In genomic region chr5:78019747-78020146, GRCh38 we compare ENCODE assay signal across 34 cellular contexts.
"Had no signal": no experiment of that assay in that cellular context is flagged by ENCODE, and none has a peak within 500 bp of the region (broad histone marks: within the 10 kb centered on the region; RNA-seq: fewer than 3 reads in every experiment).

No MANE protein-coding gene starts in this region.

- H3K9me3 ChIP-seq: ascending aorta had no signal

- H3K27ac ChIP-seq: adrenal gland, ascending aorta, cardiac muscle cell, VCaP had no signal

- H3K36me3 ChIP-seq: adrenal gland, ascending aorta, cardiac muscle cell had no signal

- ATAC-seq: activated CD8-positive, alpha-beta T cell treated with anti-CD3 and anti-CD28 coated beads for 36 hours; activated naive CD4-positive, alpha-beta T cell treated with anti-CD3 and anti-CD28 coated beads, Interleukin-2, amount 50 U/mL, for 72 hours; activated T-cell treated with anti-CD3 and anti-CD28 coated beads, Interleukin-2, amount 50 U/mL, for 4 hours; activated T-cell treated with anti-CD3 and anti-CD28 coated beads, Interleukin-2, amount 50 U/mL, for 72 hours; activated T-helper 17 cell treated with anti-CD3 and anti-CD28 coated beads, Interleukin-2, amount 50 U/mL, for 72 hours had no signal

- FAIRE-seq: bronchial epithelial cell, TTC549 had no signal

- H3K4me3 ChIP-seq: adrenal gland, ascending aorta, cardiac muscle cell had no signal

- DNase-seq: activated B cell treated with CpG ODN at 0.5 μM for 24 hours; activated CD4-positive, alpha-beta memory T cell treated with anti-CD3 and anti-CD28 coated beads for 36 hours; activated CD4-positive, alpha-beta T cell treated with anti-CD3 and anti-CD28 coated beads for 4 hours; activated CD4-positive, alpha-beta T cell treated with anti-CD3 and anti-CD28 coated beads, Interleukin-2, amount 10 ng/mL, durations not matched to agents 24 days and 14 days; activated CD4-positive, alpha-beta T cell treated with anti-CD3 and anti-CD28 coated beads, Interleukin-2, amount 50 U/mL, for 1 hour; activated CD4-positive, alpha-beta T cell treated with anti-CD3 and anti-CD28 coated beads, Interleukin-2, amount 50 U/mL, for 4 hours; activated CD4-positive, CD25-positive, alpha-beta regulatory T cell treated with anti-CD3 and anti-CD28 coated beads, Interleukin-2, amount 50 U/mL, for 72 hours; activated CD8-positive, alpha-beta memory T cell treated with anti-CD3 and anti-CD28 coated beads, Interleukin-2, amount 50 U/mL, for 4 hours; activated CD8-positive, alpha-beta T cell treated with anti-CD3 and anti-CD28 coated beads for 36 hours; activated effector memory CD4-positive, alpha-beta T cell treated with anti-CD3 and anti-CD28 coated beads, Interleukin-2, amount 50 U/mL, for 16 hours; activated gamma-delta T cell treated with Interleukin-2 at 50 U/mL for 16 hours; activated naive CD4-positive, alpha-beta T cell; activated naive CD4-positive, alpha-beta T cell treated with anti-CD3 and anti-CD28 coated beads for 36 hours; activated naive CD4-positive, alpha-beta T cell treated with anti-CD3 and anti-CD28 coated beads, Interleukin-2, amount 50 U/mL, for 16 hours; activated naive CD8-positive, alpha-beta T cell treated with anti-CD3 and anti-CD28 coated beads for 36 hours; activated T-cell treated with anti-CD3 and anti-CD28 coated beads for 4 hours; activated T-cell treated with anti-CD3 and anti-CD28 coated beads, Interleukin-2, amount 50 U/mL, for 1 hour; activated T-cell treated with anti-CD3 and anti-CD28 coated beads, Interleukin-2, amount 50 U/mL, for 4 hours; activated T-cell treated with anti-CD3 and anti-CD28 coated beads, Interleukin-2, amount 50 U/mL, for 72 hours; adrenal gland; amygdala; anterior cingulate cortex; caudate nucleus; cerebellar nuclear complex; T-helper 1 cell; T-helper 2 cell; T-helper 9 cell had no signal

- H3K27me3 ChIP-seq: adrenal gland, ascending aorta had no signal

- H3K4me1 ChIP-seq: adrenal gland, ascending aorta had no signal
